21 cellular contexts compared by ENCODE assay signal in genomic region chrX:49206543-49206942, GRCh38. TPM values are rescaled to one million over a fixed set of nuclear protein-coding genes. Genes with fewer than 3 reads are reported as not detected.
"Had no signal": no experiment of that assay in that cellular context is flagged by ENCODE, and none has a peak within 500 bp of the region (broad histone marks: within the 10 kb centered on the region; RNA-seq: fewer than 3 reads in every experiment).

No MANE protein-coding gene starts in this region.

- H3K27ac Mint-ChIP-seq: dendritic cell treated with granulocyte-macrophage colony-stimulating factor and Interleukin-4, amounts not matched to agents 40 ng/mL and 50 ng/mL, for 4 days; effector memory CD8-positive, alpha-beta T cell; endodermal cell had no signal

- H3K4me3 Mint-ChIP-seq: dendritic cell treated with granulocyte-macrophage colony-stimulating factor and Interleukin-4, amounts not matched to agents 40 ng/mL and 50 ng/mL, for 4 days; effector memory CD8-positive, alpha-beta T cell; endodermal cell had no signal

- H3K27me3 Mint-ChIP-seq: dendritic cell treated with granulocyte-macrophage colony-stimulating factor and Interleukin-4, amounts not matched to agents 40 ng/mL and 50 ng/mL, for 4 days had no signal

- DNase-seq: colonic mucosa; cortex of kidney; dermis blood vessel endothelial cell; dorsolateral prefrontal cortex; effector CD4-positive, alpha-beta T cell; effector CD8-positive, alpha-beta T cell; effector memory CD4-positive, alpha-beta T cell; effector memory CD8-positive, alpha-beta T cell; endodermal cell; erythroblast; esophagus squamous epithelium; foreskin fibroblast; foreskin keratinocyte; foreskin melanocyte; gastrocnemius medialis; glutamatergic neuron; heart left ventricle; heart right ventricle had no signal

- H3K4me1 Mint-ChIP-seq: endodermal cell had no signal

- H3K9me3 Mint-ChIP-seq: dendritic cell treated with granulocyte-macrophage colony-stimulating factor and Interleukin-4, amounts not matched to agents 40 ng/mL and 50 ng/mL, for 4 days; effector memory CD8-positive, alpha-beta T cell had no signal

RNA-seq across cellular contexts. Expression of gene SYP, which starts 6.5 kb away (rescaled TPM):
- total RNA-seq: fibroblast of villous mesenchyme had no signal

RNA-seq across cellular contexts. Expression of gene CACNA1F, which starts 26.6 kb away (rescaled TPM):
- total RNA-seq: endothelial cell of umbilical vein, fibroblast of villous mesenchyme, foreskin keratinocyte, gastrocnemius medialis had no signal
